20 cellular contexts compared by ENCODE assay signal in genomic region chr7:108486291-108486966, GRCh38. TPM values are rescaled to one million over a fixed set of nuclear protein-coding genes. Genes with fewer than 3 reads are reported as not detected.
DNase-seq lines count a peak whose midpoint lies in the region; ATAC-seq, FAIRE-seq and TF ChIP-seq lines count a peak whose summit lies in the region.
"Had no signal": no experiment of that assay in that cellular context is flagged by ENCODE, and none has a peak within 500 bp of the region (broad histone marks: within the 10 kb centered on the region; RNA-seq: fewer than 3 reads in every experiment).

No MANE protein-coding gene starts in this region.

- WGBS in K562 (ENCODE audit: insufficient coverage, low coverage, missing lambda C conversion rate), result 65% methylated on average over 5 of the region's 5 CpGs
- no CpG with 5 or more reads among the region's 5 CpGs for WGBS in trophoblast cell (ENCODE audit: extremely low coverage, insufficient coverage, insufficient read length)

- H2AK5ac ChIP-seq in trophoblast cell (ENCODE audit: low read length), result no peak overlapping the region

- no peak overlapping the region for H4K8ac ChIP-seq in trophoblast cell (ENCODE audit: low read depth, low read length)

- no peak for FAIRE-seq in K562 (lab: Jason Lieb, UNC)

- no peak for TF ChIP-seq POLR2A in K562 (conservative IDR thresholded peaks at IDR 0.05)

- H3K79me1 ChIP-seq in trophoblast cell (ENCODE audit: low read length), result no peaks in the 10 kb centered on the region

- no TSS peak for BruUV-seq in K562 (replicated peaks; lab: Mats Ljungman, UMichigan)

- no peaks in the 10 kb centered on the region for H3K9me3 ChIP-seq in K562 (replicated peaks; ENCODE audit: control insufficient read depth, insufficient read depth, low read depth, low read length)
- no peaks in the 10 kb centered on the region for H3K9me3 ChIP-seq in trophoblast cell (ENCODE audit: insufficient read depth, low read depth, low read length)
- H3K9me3 ChIP-seq: mucosa of descending colon, spleen, stomach had no signal

- H3K4me1 ChIP-seq in K562 (replicated peaks in 1 of 2; ENCODE audit: control insufficient read depth in 2 of 2, insufficient read depth in 2 of 2, low read length in 2 of 2) (peaks cover 0 to 11% of the 10 kb centered on the region in 2 experiments; a peak in 4 of 5 replicates), trophoblast cell (ENCODE audit: control insufficient read depth in 1 of 2, insufficient read depth in 2 of 2, low read length in 2 of 2) (no peaks in the 10 kb centered on the region)

- POLR2A ChIA-PET in K562 (lab: Yijun Ruan, JAX) (interaction anchor here (1.6 kb wide), 1 partner anchor 15 kb away, joined by 3 read pairs; no protein-coding TSS in a partner anchor), T-cell (lab: Charles Lee) (interaction anchor here in 1 of 2 donors (1.0 kb wide), 1 partner anchor 12 kb away, joined by 3 read pairs; no protein-coding TSS in a partner anchor)

- no peak overlapping the region for H2BK5ac ChIP-seq in trophoblast cell (ENCODE audit: low read depth, low read length, poor library complexity)

- no peak overlapping the region for H4K91ac ChIP-seq in trophoblast cell (ENCODE audit: low read depth, low read length)

- no peak overlapping the region for H3K14ac ChIP-seq in trophoblast cell (ENCODE audit: low read length)

- no peak overlapping the region for H3K27ac Mint-ChIP-seq in T-cell
- H3K27ac Mint-ChIP-seq: IgD-negative memory B cell had no signal

- in situ Hi-C loops in GM13976 (cut with MboI; ENCODE audit: low sequenced_read_pairs, unreplicated experiment) (loop anchor here (10.0 kb wide), 1 partner anchor 302 kb away; no protein-coding TSS in a partner anchor), K562 (cut with MboI) (loop anchor here (10.0 kb wide), 1 partner anchor 312 kb away; no protein-coding TSS in a partner anchor)

- H3K4me2 ChIP-seq in K562 (ENCODE audit: insufficient read depth, low read length) (no peak overlapping the region), trophoblast cell (ENCODE audit: low read length) (no peak overlapping the region)

- H4K20me1 ChIP-seq in K562 (replicated peaks; ENCODE audit: control insufficient read depth, insufficient read depth, low read length), result no peaks in the 10 kb centered on the region

- H3K4me3 ChIP-seq in K562 (no peak overlapping the region), trophoblast cell (ENCODE audit: low read depth, low read length) (no peak overlapping the region)
- H3K4me3 ChIP-seq: mucosa of descending colon, spleen, stomach had no signal

- no peak overlapping the region for H2BK12ac ChIP-seq in trophoblast cell (ENCODE audit: low read length)

- H3K27me3 ChIP-seq in K562 (ENCODE audit: control insufficient read depth in 2 of 2, insufficient read depth in 2 of 2, low read length in 2 of 2), result no peaks in the 10 kb centered on the region
- H3K27me3 ChIP-seq in trophoblast cell (ENCODE audit: insufficient read depth, low read length), result no peaks in the 10 kb centered on the region
- H3K27me3 ChIP-seq: spleen, stomach had no signal

- no peaks in the 10 kb centered on the region for H3K4me1 Mint-ChIP-seq in T-cell

- H2AFZ ChIP-seq in K562 (ENCODE audit: low read depth, low read length) (no peak overlapping the region), trophoblast cell (ENCODE audit: insufficient read depth, low read length, poor library complexity) (no peak overlapping the region)

- H3K9ac ChIP-seq in K562 (ENCODE audit: insufficient read depth in 1 of 2, low read depth in 2 of 2, low read length in 2 of 2) (no peak overlapping the region), trophoblast cell (ENCODE audit: low read length) (no peak overlapping the region)

- DNase-seq in GM13976 (ENCODE audit: low spot score), result peak; percentile 31
- no peak for DNase-seq in K562 (ENCODE audit: extremely low read depth in 1 of 4, low spot score in 3 of 4)
- DNase-seq in non-pigmented ciliary epithelial cell (ENCODE audit: low read depth), result peak; percentile 60
- no peak for DNase-seq in trophoblast cell
- DNase-seq in T-cell, result no peak
- DNase-seq: activated CD4-positive, alpha-beta T cell treated with anti-CD3 and anti-CD28 coated beads, Interleukin-2, amount 50 U/mL, for 4 hours; activated T-cell treated with anti-CD3 and anti-CD28 coated beads, Interleukin-2, amount 50 U/mL, for 48 hours; C1 segment of cervical spinal cord; DND-41; hypothalamus; left cardiac atrium; mucosa of descending colon; NCI-H1417; NCI-H2227 treated with DMSO at 0.1 percent for 48 hours; spleen; stomach had no signal

- peaks cover 3% of the 10 kb centered on the region; the same call in 1 of the 3 replicates for H3K36me3 ChIP-seq in K562 (ENCODE audit: control insufficient read depth, insufficient read depth, low read length)
- no peaks in the 10 kb centered on the region for H3K36me3 ChIP-seq in trophoblast cell (ENCODE audit: control insufficient read depth in 1 of 2, insufficient read depth in 2 of 2, low read length in 2 of 2)

- H3K9me1 ChIP-seq in K562 (ENCODE audit: control insufficient read depth, insufficient read depth, low read length), result no peaks in the 10 kb centered on the region

- no peak for TF ChIP-seq EP300 in K562 (IDR thresholded peaks at IDR 0.05; ENCODE audit: low read length)

- no peak overlapping the region for H3K18ac ChIP-seq in trophoblast cell (ENCODE audit: low read length)

- H3K9me3 Mint-ChIP-seq in T-cell, result no peaks in the 10 kb centered on the region
- H3K9me3 Mint-ChIP-seq: IgD-negative memory B cell had no signal

- H3K27me3 Mint-ChIP-seq in T-cell, result no peaks in the 10 kb centered on the region
- H3K27me3 Mint-ChIP-seq: IgD-negative memory B cell had no signal

- H3K27ac ChIP-seq in K562 (ENCODE audit: extremely low read depth, low read depth, low read length) (no peak overlapping the region), trophoblast cell (ENCODE audit: low read depth, low read length) (no peak overlapping the region)
- H3K27ac ChIP-seq: spleen, stomach had no signal

- peaks cover 27% of the 10 kb centered on the region for H3K36me3 Mint-ChIP-seq in T-cell

- CTCF ChIA-PET in K562 (lab: Yijun Ruan, JAX; ENCODE audit: low intra/inter-chr PET ratio), result no interaction called here
- CTCF ChIA-PET in T-cell (lab: Charles Lee), result interaction anchor here in 1 of 2 donors (0.6 to 2.3 kb wide), 4 partner anchors 10 to 306 kb away, joined by 3 to 10 read pairs (median 7); no protein-coding TSS in a partner anchor

- ATAC-seq in HG02938 (IDR thresholded peaks at IDR 0.05; ENCODE audit: unreplicated experiment) (peak; percentile 54), K562 (no peak), GM18502 (IDR thresholded peaks at IDR 0.05; ENCODE audit: poor library complexity, unreplicated experiment) (no peak), T-cell (replicated peaks in 1 of 4) (no peak), HG02678 (IDR thresholded peaks at IDR 0.05; ENCODE audit: unreplicated experiment) (no peak)
- ATAC-seq: left cardiac atrium, mucosa of descending colon had no signal

- no peak overlapping the region for H3K4me3 Mint-ChIP-seq in T-cell
- H3K4me3 Mint-ChIP-seq: IgD-negative memory B cell had no signal

- TF ChIP-seq CTCF in GM13976 (IDR thresholded peaks at IDR 0.05; ENCODE audit: borderline replicate concordance, control extremely low read depth, extremely low read depth, insufficient read depth, missing control alignments) (no peak), K562 (IDR thresholded peaks at IDR 0.05 in 2 of 3, conservative IDR thresholded peaks at IDR 0.05 in 1 of 3; ENCODE audit: insufficient read depth in 2 of 3, low read depth in 1 of 3, low read length in 3 of 3) (no peak)

- no peak for TF ChIP-seq RAD21 in K562 (CRISPR knock-in tag; conservative IDR thresholded peaks at IDR 0.05 in 1 of 2, IDR thresholded peaks at IDR 0.05 in 1 of 2)

- no peak overlapping the region for H3K23ac ChIP-seq in trophoblast cell (ENCODE audit: low read length)

- H2BK120ac ChIP-seq in trophoblast cell (ENCODE audit: insufficient read depth, low read length, poor library complexity), result no peak overlapping the region

- intact Hi-C loops in K562 (cut with micrococcal nuclease), result no loop called here

- H4K12ac ChIP-seq in trophoblast cell (ENCODE audit: low read depth, low read length), result no peak overlapping the region

- H3K79me2 ChIP-seq in K562 (ENCODE audit: control insufficient read depth, insufficient read depth, low read length) (no peaks in the 10 kb centered on the region), trophoblast cell (ENCODE audit: control insufficient read depth, insufficient read depth, low read length, poor library complexity) (no peaks in the 10 kb centered on the region)

- no peak overlapping the region for H3K4ac ChIP-seq in trophoblast cell (ENCODE audit: low read depth, low read length)

RNA-seq across cellular contexts. Expression of gene NRCAM, which starts 30.2 kb away (rescaled TPM):
- total RNA-seq in K562 (2011; cell fraction: chromatin; rRNA removed; ENCODE audit: low replicate concordance), result 0.23 and 0.28 TPM in 2 replicates
- total RNA-seq in K562 (2011; cell fraction: nucleolus; rRNA removed), result 0.17 TPM in 1 of 2 replicates, not detected in the other
- 0.44 TPM in 1 of 2 replicates, not detected in the other for total RNA-seq in K562 (2011; cell fraction: nucleoplasm; rRNA removed)
- total RNA-seq in K562 (2014; rRNA removed), result 0.04 and 0.14 TPM in 2 replicates
- total RNA-seq in K562 (2014; rRNA removed; fragmentation: Illumina TruSeq; extraction: Trizol), result 0.15 and 0.32 TPM in 2 replicates
- 0.07 TPM in 1 of 2 replicates, not detected in the other for total RNA-seq in K562 (2015; rRNA removed; fragmentation: Illumina TruSeq; extraction: Trizol)
- total RNA-seq in K562 (2021), result 0.13 and 0.20 TPM in 2 replicates
- 0.08 and 0.54 TPM in 2 replicates for polyA plus RNA-seq in K562 (2011; rRNA removed)
- polyA plus RNA-seq in K562 (2011; cell fraction: cytosol; rRNA removed), result 0.03 and 0.33 TPM in 2 replicates
- 0.10 and 0.27 TPM in 2 replicates for polyA plus RNA-seq in K562 (2011; cell fraction: nucleus; rRNA removed)
- polyA plus RNA-seq in K562 (2012), result 0.07 and 0.47 TPM in 2 replicates
- polyA plus RNA-seq in K562 (2014; fragmentation: Illumina TruSeq; extraction: Trizol), result 0.03 and 0.07 TPM in 2 replicates
- under 1 TPM in 1 of 2 experiments, not detected in 1; 0.11 TPM for polyA plus RNA-seq in K562 (2014; fragmentation: Nextera tagmentation; extraction: Ambion mirVana)
- polyA plus RNA-seq in K562 (2014; rRNA removed), result 0.03 TPM in 1 of 2 replicates, not detected in the other
- 0.30 and 1.0 TPM in 2 replicates for polyA minus RNA-seq in K562 (2011; rRNA and poly(A)+ RNA removed)
- 0.38 TPM in 1 of 2 replicates, not detected in the other for polyA minus RNA-seq in K562 (2011; cell fraction: cytosol; rRNA and poly(A)+ RNA removed)
- polyA minus RNA-seq in K562 (2011; cell fraction: nucleus; rRNA and poly(A)+ RNA removed), result 0.11 and 0.27 TPM in 2 replicates
- polyA plus RNA-seq in trophoblast cell (2013), result 0.38 and 0.47 TPM in 2 replicates
- total RNA-seq in T-cell, result 10 to 100 TPM in 1 of 5 donors, 1 to 10 TPM in 4; 3.1 to 10.7 (median 5.0) TPM

RNA-seq across cellular contexts. Expression of gene PNPLA8, which starts 39.5 kb away (rescaled TPM):
- 23.6 and 74.8 TPM in 2 replicates for total RNA-seq in K562 (2011; cell fraction: chromatin; rRNA removed; ENCODE audit: low replicate concordance)
- total RNA-seq in K562 (2011; cell fraction: nucleolus; rRNA removed), result 4.5 and 6.6 TPM in 2 replicates
- total RNA-seq in K562 (2011; cell fraction: nucleoplasm; rRNA removed), result 14.4 and 15.2 TPM in 2 replicates
- total RNA-seq in K562 (2014; rRNA removed) (12.0 and 13.5 TPM in 2 replicates), K562 (2014; rRNA removed; fragmentation: Illumina TruSeq; extraction: Trizol) (20.2 and 25.2 TPM in 2 replicates), K562 (2015; rRNA removed; fragmentation: Illumina TruSeq; extraction: Trizol) (13.5 and 16.3 TPM in 2 replicates), K562 (2021) (12.8 and 13.0 TPM in 2 replicates), T-cell (10 to 100 TPM; 17.8 to 55.5 (median 21.8) TPM)
- polyA plus RNA-seq in K562 (2011; rRNA removed) (16.3 and 27.6 TPM in 2 replicates), K562 (2014; fragmentation: Illumina TruSeq; extraction: Trizol) (12.0 and 15.9 TPM in 2 replicates), K562 (2014; fragmentation: Nextera tagmentation; extraction: Ambion mirVana) (10 to 100 TPM; 15.9 to 17.4 TPM), K562 (2014; rRNA removed) (10.2 and 21.5 TPM in 2 replicates)
- 2.6 and 5.5 TPM in 2 replicates for polyA plus RNA-seq in K562 (2011; cell fraction: cytosol; rRNA removed)
- 5.1 and 7.9 TPM in 2 replicates for polyA plus RNA-seq in K562 (2011; cell fraction: nucleus; rRNA removed)
- polyA plus RNA-seq in K562 (2012), result 11.6 and 21.5 TPM in 2 replicates
- 37.2 and 42.3 TPM in 2 replicates for polyA minus RNA-seq in K562 (2011; rRNA and poly(A)+ RNA removed)
- polyA minus RNA-seq in K562 (2011; cell fraction: cytosol; rRNA and poly(A)+ RNA removed), result 21.1 and 25.7 TPM in 2 replicates
- 10.8 and 17.9 TPM in 2 replicates for polyA minus RNA-seq in K562 (2011; cell fraction: nucleus; rRNA and poly(A)+ RNA removed)
- polyA plus RNA-seq in trophoblast cell (2013), result 24.4 and 25.3 TPM in 2 replicates

Comparison
In these comparisons a context has a peak if more than half of its experiments do, and no peak if none do; other contexts are left out.
1. DNase-seq: peak in GM13976 (single experiment) and non-pigmented ciliary epithelial cell (single experiment); none in K562 (0 of 4), trophoblast cell (0 of 2) and T-cell (0 of 34).